Comparison of ENCODE assay signal across 33 cellular contexts in the genomic region with DNA sequence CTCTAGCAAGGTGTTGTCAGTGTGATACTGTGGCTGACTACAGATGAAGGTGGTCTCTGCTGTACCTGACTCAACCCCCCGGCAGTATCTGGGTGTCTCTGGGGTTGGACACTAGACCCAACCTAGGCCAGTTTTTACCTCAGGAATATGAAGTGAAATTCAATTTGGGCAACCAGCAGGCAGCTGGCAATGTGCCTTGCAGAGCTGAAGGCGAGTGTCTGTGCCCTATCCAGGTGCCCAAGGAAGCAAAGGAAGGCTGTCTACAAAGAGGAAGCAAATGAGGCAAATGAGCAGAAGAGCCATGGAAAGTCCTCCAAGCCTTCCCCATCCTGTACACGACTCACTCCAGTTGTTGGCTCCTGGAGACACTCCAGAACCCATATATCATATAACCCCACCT.
"Had no signal": no experiment of that assay in that cellular context is flagged by ENCODE, and none has a peak within 500 bp of the region (broad histone marks: within the 10 kb centered on the region; RNA-seq: fewer than 3 reads in every experiment).

No MANE protein-coding gene starts in this region.

- H3K9ac ChIP-seq: parathyroid adenoma had no signal

- H2AFZ ChIP-seq: parathyroid adenoma had no signal

- H3K27me3 ChIP-seq: cardiac muscle cell, thyroid gland, upper lobe of left lung, vagina had no signal

- H3K9me3 ChIP-seq: ascending aorta, psoas muscle, thyroid gland, upper lobe of left lung, vagina had no signal

- H3K36me3 ChIP-seq: ascending aorta, cardiac muscle cell, thyroid gland, upper lobe of left lung, vagina had no signal

- H3K4me1 ChIP-seq: ascending aorta, parathyroid adenoma, psoas muscle, thyroid gland, vagina had no signal

- ATAC-seq: activated CD4-positive, CD25-positive, alpha-beta regulatory T cell treated with anti-CD3 and anti-CD28 coated beads, Interleukin-2, amount 50 U/mL, for 24 hours; effector memory CD8-positive, alpha-beta T cell; naive thymus-derived CD4-positive, alpha-beta T cell; psoas muscle; stimulated activated memory B cell treated with anti-CD40 and anti-IgM and Interleukin-4, amounts not matched to agents 10 μg/mL and 1 μg/mL and 100 μg/mL, for 72 hours; stimulated activated naive CD8-positive, alpha-beta T cell treated with anti-CD3 and anti-CD28 coated beads, Interleukin-15, amount 100 ng/mL, for 72 hours had no signal

- DNase-seq: activated CD4-positive, alpha-beta memory T cell treated with anti-CD3 and anti-CD28 coated beads for 36 hours; activated CD4-positive, alpha-beta T cell treated with anti-CD3 and anti-CD28 coated beads for 48 hours; activated CD8-positive, alpha-beta memory T cell treated with anti-CD3 and anti-CD28 coated beads, Interleukin-2, amount 50 U/mL, for 4 hours; activated effector memory CD4-positive, alpha-beta T cell treated with anti-CD3 and anti-CD28 coated beads, Interleukin-2, amount 50 U/mL, for 16 hours; activated naive CD4-positive, alpha-beta T cell treated with anti-CD3 and anti-CD28 coated beads for 36 hours; activated naive CD8-positive, alpha-beta T cell treated with anti-CD3 and anti-CD28 coated beads, Interleukin-2, amount 10 ng/mL, durations not matched to agents 7 days and 5 days; activated T-cell treated with anti-CD3 and anti-CD28 coated beads, Interleukin-2, amount 50 U/mL, for 1 hour; cortex of kidney; effector memory CD8-positive, alpha-beta T cell; erythroblast; head of caudate nucleus; hypothalamus; immature natural killer cell; kidney; midbrain; naive thymus-derived CD4-positive, alpha-beta T cell; occipital lobe; psoas muscle; stimulated activated CD4-positive, alpha-beta T cell treated with anti-CD3 and anti-CD28 coated beads, Interleukin-1b, Interleukin-23, amount 100 ng/mL, for 48 hours; stimulated activated CD4-positive, alpha-beta T cell treated with anti-CD3 and anti-CD28 coated beads, Interleukin-4, amount 100 ng/mL, for 4 hours; stimulated activated CD8-positive, alpha-beta memory T cell treated with anti-CD3 and anti-CD28 coated beads, Interleukin-4, amount 100 ng/mL, for 48 hours; stimulated activated naive CD8-positive, alpha-beta T cell treated with anti-CD3 and anti-CD28 coated beads, Interleukin-15, amount 100 ng/mL, for 72 hours; T-helper 9 cell; thyroid gland; upper lobe of left lung had no signal

- H3K4me3 ChIP-seq: ascending aorta, cardiac muscle cell, psoas muscle, smooth muscle cell, thyroid gland, upper lobe of left lung, vagina had no signal

- H3K79me2 ChIP-seq: parathyroid adenoma had no signal

- H3K27ac ChIP-seq: ascending aorta, cardiac muscle cell, parathyroid adenoma, psoas muscle, thyroid gland, upper lobe of left lung, vagina, VCaP had no signal

- H3K4me2 ChIP-seq: smooth muscle cell had no signal
